ENCODE assay signal across 10 cellular contexts in genomic region chr14:65476290-65476941, GRCh38.
A peak's percentile ranks its signal among the peaks of the same experiment; 100 is the strongest.
DNase-seq lines count a peak whose midpoint lies in the region; ATAC-seq, FAIRE-seq and TF ChIP-seq lines count a peak whose summit lies in the region.
"Had no signal": no experiment of that assay in that cellular context is flagged by ENCODE, and none has a peak within 500 bp of the region (broad histone marks: within the 10 kb centered on the region; RNA-seq: fewer than 3 reads in every experiment).

No MANE protein-coding gene starts in this region.

- no peak for TF ChIP-seq CTCF in K562 (IDR thresholded peaks at IDR 0.05 in 2 of 3, conservative IDR thresholded peaks at IDR 0.05 in 1 of 3; ENCODE audit: insufficient read depth in 2 of 3, low read depth in 1 of 3, low read length in 3 of 3)
- no peak for TF ChIP-seq CTCF in foreskin keratinocyte (conservative IDR thresholded peaks at IDR 0.05)
- no peak for TF ChIP-seq CTCF in PC-3 (conservative IDR thresholded peaks at IDR 0.05; ENCODE audit: low read depth, low read length)
- TF ChIP-seq CTCF in A673 (conservative IDR thresholded peaks at IDR 0.05; ENCODE audit: low read depth, low read length), result no peak

- H2AFZ ChIP-seq in K562 (ENCODE audit: low read depth, low read length) (no peak overlapping the region), PC-3 (ENCODE audit: low read length) (no peak overlapping the region)

- in situ Hi-C loops in K562 (cut with MboI), result no loop called here

- H3K9me3 ChIP-seq in K562 (replicated peaks; ENCODE audit: control insufficient read depth, insufficient read depth, low read depth, low read length), result no peaks in the 10 kb centered on the region
- no peaks in the 10 kb centered on the region for H3K9me3 ChIP-seq in PC-3 (ENCODE audit: low read length)
- no peaks in the 10 kb centered on the region for H3K9me3 ChIP-seq in A673 (ENCODE audit: low read depth, low read length, poor library complexity, severe bottlenecking)

- H4K20me1 ChIP-seq in K562 (replicated peaks; ENCODE audit: control insufficient read depth, insufficient read depth, low read length) (no peaks in the 10 kb centered on the region), PC-3 (ENCODE audit: low read length) (peaks cover 12% of the 10 kb centered on the region; the same call in 1 of the 2 replicates)

- H3K9me2 ChIP-seq in PC-3 (replicated peaks; ENCODE audit: low read length), result no peaks in the 10 kb centered on the region

- no peak for TF ChIP-seq EP300 in K562 (IDR thresholded peaks at IDR 0.05; ENCODE audit: low read length)

- H3K4me3 ChIP-seq in K562 (no peak overlapping the region), PC-3 (ENCODE audit: low read length) (no peak overlapping the region), A673 (ENCODE audit: low read depth, low read length, poor library complexity, severe bottlenecking) (no peak overlapping the region)

- H3K27ac ChIP-seq in K562 (ENCODE audit: extremely low read depth, low read depth, low read length) (peak overlapping the region; percentile 33; the same call in 1 of the 3 replicates), foreskin keratinocyte (no peak overlapping the region), PC-3 (ENCODE audit: low read length) (no peak overlapping the region), A673 (ENCODE audit: low read depth, low read length, poor library complexity, severe bottlenecking) (no peak overlapping the region)
- H3K27ac ChIP-seq: epithelial cell of prostate had no signal

- DNase-seq in K562 (ENCODE audit: extremely low read depth in 1 of 4, low spot score in 3 of 4), result no peak
- no peak for DNase-seq in foreskin keratinocyte
- DNase-seq in PC-3, result no peak
- no peak for DNase-seq in A673 (ENCODE audit: low spot score)
- DNase-seq in SIG-M5 (lab: John Stamatoyannopoulos, UW), result no peak
- DNase-seq: T-helper 9 cell had no signal

- CTCF ChIA-PET in K562 (lab: Yijun Ruan, JAX; ENCODE audit: low intra/inter-chr PET ratio) (no interaction called here), PC-3 (lab: Charles Lee) (no interaction called here), A673 (lab: Charles Lee) (no interaction called here)

- no peak for TF ChIP-seq RAD21 in K562 (CRISPR knock-in tag; conservative IDR thresholded peaks at IDR 0.05 in 1 of 2, IDR thresholded peaks at IDR 0.05 in 1 of 2)

- H3K79me2 ChIP-seq in K562 (ENCODE audit: control insufficient read depth, insufficient read depth, low read length) (no peaks in the 10 kb centered on the region), PC-3 (ENCODE audit: low read length) (peaks cover 96% of the 10 kb centered on the region)

- no peak for TF ChIP-seq POLR2A in K562 (conservative IDR thresholded peaks at IDR 0.05)

- H3K36me3 ChIP-seq in K562 (ENCODE audit: control insufficient read depth, insufficient read depth, low read length), result no peaks in the 10 kb centered on the region
- no peaks in the 10 kb centered on the region; the same call in 1 of the 2 replicates for H3K36me3 ChIP-seq in PC-3 (ENCODE audit: low read depth, low read length)
- no peaks in the 10 kb centered on the region for H3K36me3 ChIP-seq in A673 (ENCODE audit: insufficient read depth, low read length, poor library complexity, severe bottlenecking)

- ATAC-seq in GM18861 (IDR thresholded peaks at IDR 0.05; ENCODE audit: unreplicated experiment), result peak; percentile 71
- ATAC-seq in GM21526 (IDR thresholded peaks at IDR 0.05; ENCODE audit: low FRiP score, unreplicated experiment), result peak; percentile 69
- ATAC-seq in HG03135 (IDR thresholded peaks at IDR 0.05; ENCODE audit: unreplicated experiment), result peak; percentile 58
- ATAC-seq in K562, result peak; percentile 54; the same call in 2 of the 3 replicates
- no peak for ATAC-seq in foreskin keratinocyte
- no peak for ATAC-seq in PC-3

- BruUV-seq in K562 (replicated peaks; lab: Mats Ljungman, UMichigan), result no TSS peak
- BruUV-seq in PC-3 (replicated peaks; lab: Mats Ljungman, UMichigan), result no TSS peak
- no TSS peak for BruUV-seq in A673 (replicated peaks; lab: Mats Ljungman, UMichigan)

- H3K9me1 ChIP-seq in K562 (ENCODE audit: control insufficient read depth, insufficient read depth, low read length), result no peaks in the 10 kb centered on the region

- H3K27me3 ChIP-seq in K562 (ENCODE audit: control insufficient read depth in 2 of 2, insufficient read depth in 2 of 2, low read length in 2 of 2), result no peaks in the 10 kb centered on the region
- H3K27me3 ChIP-seq in foreskin keratinocyte, result no peaks in the 10 kb centered on the region
- no peaks in the 10 kb centered on the region for H3K27me3 ChIP-seq in PC-3 (ENCODE audit: low read length)
- H3K27me3 ChIP-seq in A673 (replicated peaks; ENCODE audit: insufficient read depth, low read depth, low read length, poor library complexity), result no peaks in the 10 kb centered on the region

- no peaks in the 10 kb centered on the region for H3F3A ChIP-seq in PC-3 (ENCODE audit: low read length, unreplicated experiment)

- no peak overlapping the region for H3K4me2 ChIP-seq in K562 (ENCODE audit: insufficient read depth, low read length)
- no peak overlapping the region for H3K4me2 ChIP-seq in PC-3 (ENCODE audit: low read length)

- POLR2A ChIA-PET in K562 (lab: Yijun Ruan, JAX) (interaction anchor here (1.3 kb wide), 1 partner anchor 9 kb away, joined by 3 read pairs; no protein-coding TSS in a partner anchor), PC-3 (lab: Charles Lee; ENCODE audit: unreplicated experiment) (interaction anchor here (0.7 kb wide), 1 partner anchor 197 kb away, joined by 8 read pairs; no protein-coding TSS in a partner anchor), A673 (lab: Charles Lee; ENCODE audit: low non-redundant PET) (interaction anchor here (0.6 kb wide), 1 partner anchor 159 kb away, joined by 4 read pairs; no protein-coding TSS in a partner anchor)

- no peak overlapping the region for H3K9ac ChIP-seq in K562 (ENCODE audit: insufficient read depth in 1 of 2, low read depth in 2 of 2, low read length in 2 of 2)
- no peak overlapping the region for H3K9ac ChIP-seq in PC-3 (ENCODE audit: low read length)

- 0% methylated on average over 2 of the region's 2 CpGs for WGBS in K562 (ENCODE audit: insufficient coverage, low coverage, missing lambda C conversion rate)

- no peak for FAIRE-seq in K562 (lab: Jason Lieb, UNC)

- H3K4me1 ChIP-seq in K562 (replicated peaks in 1 of 2; ENCODE audit: control insufficient read depth in 2 of 2, insufficient read depth in 2 of 2, low read length in 2 of 2), result peaks cover 3 to 14% of the 10 kb centered on the region in 2 experiments; a peak in 3 of 5 replicates
- peaks cover 11% of the 10 kb centered on the region for H3K4me1 ChIP-seq in foreskin keratinocyte
- peaks cover 14% of the 10 kb centered on the region; the same call in 1 of the 2 replicates for H3K4me1 ChIP-seq in PC-3 (ENCODE audit: insufficient read depth, low read length)
- H3K4me1 ChIP-seq in A673 (ENCODE audit: insufficient read depth, low read length, poor library complexity, severe bottlenecking), result no peaks in the 10 kb centered on the region

- intact Hi-C loops in K562 (cut with micrococcal nuclease), result no loop called here
- intact Hi-C loops in PC-3 (cut with micrococcal nuclease), result no loop called here
- intact Hi-C loops in A673 (cut with micrococcal nuclease; ENCODE audit: unreplicated experiment), result no loop called here

TF ChIP-seq in K562, 482 proteins besides CTCF, POLR2A, EP300 and RAD21:
- TF ChIP-seq ZNF253 (CRISPR knock-in tag; conservative IDR thresholded peaks at IDR 0.05), result no peak

Comparison
In these comparisons a context has a peak if more than half of its experiments do, and no peak if none do; other contexts are left out.
1. ATAC-seq: peak in GM18861 (single experiment), GM21526 (single experiment), HG03135 (single experiment) and K562 (single experiment); none in foreskin keratinocyte (single experiment) and PC-3 (single experiment).